Comparison of ENCODE assay signal across 1 cellular context in the genomic region with DNA sequence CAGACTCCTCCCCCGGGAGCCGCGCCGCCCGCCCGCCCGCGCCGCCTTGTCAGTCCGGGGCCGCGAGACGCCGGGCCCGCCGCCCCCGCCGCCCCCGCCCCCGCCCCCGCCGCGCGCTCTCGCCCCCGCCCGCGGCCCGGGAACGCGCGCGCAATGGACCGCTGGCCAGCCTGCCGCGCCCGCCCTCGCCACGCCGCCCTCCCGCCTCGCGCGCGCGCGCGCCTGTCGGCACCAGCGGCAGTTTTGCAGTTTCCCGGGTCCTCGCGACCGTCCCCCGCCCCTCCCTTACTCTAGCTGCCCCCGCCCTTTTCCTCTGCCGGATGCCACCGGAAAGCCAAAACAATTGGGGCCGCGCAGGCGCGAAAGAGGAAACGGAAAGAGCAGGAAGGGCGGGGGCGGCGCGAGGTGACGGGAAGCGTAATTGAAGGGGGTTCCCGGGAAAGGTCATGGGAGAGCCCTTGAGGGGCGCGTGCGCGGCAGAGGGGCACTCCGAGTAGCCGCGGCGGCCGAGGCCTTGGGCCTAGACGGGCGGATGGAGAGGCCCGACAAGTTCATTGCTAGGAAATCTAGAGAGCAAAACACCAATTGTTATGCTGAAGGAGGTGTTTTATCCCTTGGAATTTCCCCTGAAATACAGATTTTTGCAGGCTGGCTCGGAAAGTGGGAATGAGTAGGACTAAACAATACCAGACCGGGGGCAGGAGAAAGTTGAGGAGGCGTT.
TF ChIP-seq lines count a peak whose summit lies in the region.

No MANE protein-coding gene starts in this region.

TF ChIP-seq in HEK293, 187 proteins besides CTCF, POLR2A, EP300 and RAD21 (continued from another document):
- TF ChIP-seq, protein P1, sequence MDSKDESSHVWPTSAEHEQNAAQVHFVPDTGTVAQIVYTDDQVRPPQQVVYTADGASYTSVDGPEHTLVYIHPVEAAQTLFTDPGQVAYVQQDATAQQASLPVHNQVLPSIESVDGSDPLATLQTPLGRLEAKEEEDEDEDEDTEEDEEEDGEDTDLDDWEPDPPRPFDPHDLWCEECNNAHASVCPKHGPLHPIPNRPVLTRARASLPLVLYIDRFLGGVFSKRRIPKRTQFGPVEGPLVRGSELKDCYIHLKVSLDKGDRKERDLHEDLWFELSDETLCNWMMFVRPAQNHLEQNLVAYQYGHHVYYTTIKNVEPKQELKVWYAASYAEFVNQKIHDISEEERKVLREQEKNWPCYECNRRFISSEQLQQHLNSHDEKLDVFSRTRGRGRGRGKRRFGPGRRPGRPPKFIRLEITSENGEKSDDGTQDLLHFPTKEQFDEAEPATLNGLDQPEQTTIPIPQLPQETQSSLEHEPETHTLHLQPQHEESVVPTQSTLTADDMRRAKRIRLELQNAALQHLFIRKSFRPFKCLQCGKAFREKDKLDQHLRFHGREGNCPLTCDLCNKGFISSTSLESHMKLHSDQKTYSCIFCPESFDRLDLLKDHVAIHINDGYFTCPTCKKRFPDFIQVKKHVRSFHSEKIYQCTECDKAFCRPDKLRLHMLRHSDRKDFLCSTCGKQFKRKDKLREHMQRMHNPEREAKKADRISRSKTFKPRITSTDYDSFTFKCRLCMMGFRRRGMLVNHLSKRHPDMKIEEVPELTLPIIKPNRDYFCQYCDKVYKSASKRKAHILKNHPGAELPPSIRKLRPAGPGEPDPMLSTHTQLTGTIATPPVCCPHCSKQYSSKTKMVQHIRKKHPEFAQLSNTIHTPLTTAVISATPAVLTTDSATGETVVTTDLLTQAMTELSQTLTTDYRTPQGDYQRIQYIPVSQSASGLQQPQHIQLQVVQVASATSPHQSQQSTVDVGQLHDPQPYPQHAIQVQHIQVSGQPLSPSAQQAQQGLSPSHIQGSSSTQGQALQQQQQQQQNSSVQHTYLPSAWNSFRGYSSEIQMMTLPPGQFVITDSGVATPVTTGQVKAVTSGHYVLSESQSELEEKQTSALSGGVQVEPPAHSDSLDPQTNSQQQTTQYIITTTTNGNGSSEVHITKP (tag by site-specific recombination; IDR thresholded peaks at IDR 0.05): peak; percentile 84
- TF ChIP-seq, protein P2, sequence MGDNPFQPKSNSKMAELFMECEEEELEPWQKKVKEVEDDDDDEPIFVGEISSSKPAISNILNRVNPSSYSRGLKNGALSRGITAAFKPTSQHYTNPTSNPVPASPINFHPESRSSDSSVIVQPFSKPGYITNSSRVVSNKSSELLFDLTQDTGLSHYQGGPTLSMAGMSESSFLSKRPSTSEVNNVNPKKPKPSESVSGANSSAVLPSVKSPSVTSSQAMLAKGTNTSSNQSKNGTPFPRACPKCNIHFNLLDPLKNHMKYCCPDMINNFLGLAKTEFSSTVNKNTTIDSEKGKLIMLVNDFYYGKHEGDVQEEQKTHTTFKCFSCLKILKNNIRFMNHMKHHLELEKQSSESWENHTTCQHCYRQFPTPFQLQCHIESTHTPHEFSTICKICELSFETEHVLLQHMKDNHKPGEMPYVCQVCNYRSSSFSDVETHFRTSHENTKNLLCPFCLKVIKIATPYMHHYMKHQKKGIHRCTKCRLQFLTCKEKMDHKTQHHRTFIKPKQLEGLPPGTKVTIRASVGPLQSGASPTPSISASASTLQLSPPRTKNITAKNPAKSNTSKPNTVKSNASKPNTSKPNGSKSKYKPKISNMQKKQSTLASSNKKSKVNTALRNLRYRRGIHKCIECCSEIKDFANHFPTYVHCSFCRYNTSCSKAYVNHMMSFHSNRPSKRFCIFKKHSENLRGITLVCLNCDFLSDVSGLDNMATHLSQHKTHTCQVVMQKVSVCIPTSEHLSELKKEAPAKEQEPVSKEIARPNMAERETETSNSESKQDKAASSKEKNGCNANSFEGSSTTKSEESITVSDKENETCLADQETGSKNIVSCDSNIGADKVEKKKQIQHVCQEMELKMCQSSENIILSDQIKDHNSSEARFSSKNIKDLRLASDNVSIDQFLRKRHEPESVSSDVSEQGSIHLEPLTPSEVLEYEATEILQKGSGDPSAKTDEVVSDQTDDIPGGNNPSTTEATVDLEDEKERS (tag by site-specific recombination; IDR thresholded peaks at IDR 0.05): no peak
- TF ChIP-seq ZNF335 (tag by site-specific recombination; conservative IDR thresholded peaks at IDR 0.05) (peak; percentile 55), ZNF501 (tag by site-specific recombination; IDR thresholded peaks at IDR 0.05) (0 out of 2 replicates have a peak, but pooled peaks have one; percentile 35), ZFP69B (tag by site-specific recombination; IDR thresholded peaks at IDR 0.05) (peak; percentile 16; the same call in 1 of the 2 replicates), ZNF324 (tag by site-specific recombination; IDR thresholded peaks at IDR 0.05) (no peak), ZBTB20 (tag by site-specific recombination; IDR thresholded peaks at IDR 0.05) (peak; percentile 93), GLIS2 (tag by site-specific recombination; IDR thresholded peaks at IDR 0.05) (peak; percentile 86), ZNF341 (tag by site-specific recombination; IDR thresholded peaks at IDR 0.05; ENCODE audit: low read depth) (peak; percentile 95), ZNF561 (tag by site-specific recombination; IDR thresholded peaks at IDR 0.05; ENCODE audit: borderline replicate concordance) (0 out of 2 replicates have a peak, but pooled peaks have one; percentile 30), WT1 (tag by site-specific recombination; IDR thresholded peaks at IDR 0.05) (peak; percentile 31; the same call in 1 of the 2 replicates), EGR2 (tag by site-specific recombination; IDR thresholded peaks at IDR 0.05; ENCODE audit: low read depth) (peak; percentile 31; the same call in 1 of the 2 replicates), SP3 (tag by site-specific recombination; IDR thresholded peaks at IDR 0.05) (peak; percentile 57), ZNF677 (tag by site-specific recombination; IDR thresholded peaks at IDR 0.05) (no peak), SCRT2 (tag by site-specific recombination; IDR thresholded peaks at IDR 0.05) (no peak), MYNN (tag by site-specific recombination; IDR thresholded peaks at IDR 0.05; ENCODE audit: borderline replicate concordance) (no peak), ZNF544 (tag by site-specific recombination; IDR thresholded peaks at IDR 0.05) (no peak), KLF16 (tag by site-specific recombination; IDR thresholded peaks at IDR 0.05) (peak; percentile 48; the same call in 1 of the 2 replicates), GLI2 (tag by site-specific recombination; IDR thresholded peaks at IDR 0.05; ENCODE audit: borderline replicate concordance, low read depth) (no peak)
- TF ChIP-seq, protein P3, sequence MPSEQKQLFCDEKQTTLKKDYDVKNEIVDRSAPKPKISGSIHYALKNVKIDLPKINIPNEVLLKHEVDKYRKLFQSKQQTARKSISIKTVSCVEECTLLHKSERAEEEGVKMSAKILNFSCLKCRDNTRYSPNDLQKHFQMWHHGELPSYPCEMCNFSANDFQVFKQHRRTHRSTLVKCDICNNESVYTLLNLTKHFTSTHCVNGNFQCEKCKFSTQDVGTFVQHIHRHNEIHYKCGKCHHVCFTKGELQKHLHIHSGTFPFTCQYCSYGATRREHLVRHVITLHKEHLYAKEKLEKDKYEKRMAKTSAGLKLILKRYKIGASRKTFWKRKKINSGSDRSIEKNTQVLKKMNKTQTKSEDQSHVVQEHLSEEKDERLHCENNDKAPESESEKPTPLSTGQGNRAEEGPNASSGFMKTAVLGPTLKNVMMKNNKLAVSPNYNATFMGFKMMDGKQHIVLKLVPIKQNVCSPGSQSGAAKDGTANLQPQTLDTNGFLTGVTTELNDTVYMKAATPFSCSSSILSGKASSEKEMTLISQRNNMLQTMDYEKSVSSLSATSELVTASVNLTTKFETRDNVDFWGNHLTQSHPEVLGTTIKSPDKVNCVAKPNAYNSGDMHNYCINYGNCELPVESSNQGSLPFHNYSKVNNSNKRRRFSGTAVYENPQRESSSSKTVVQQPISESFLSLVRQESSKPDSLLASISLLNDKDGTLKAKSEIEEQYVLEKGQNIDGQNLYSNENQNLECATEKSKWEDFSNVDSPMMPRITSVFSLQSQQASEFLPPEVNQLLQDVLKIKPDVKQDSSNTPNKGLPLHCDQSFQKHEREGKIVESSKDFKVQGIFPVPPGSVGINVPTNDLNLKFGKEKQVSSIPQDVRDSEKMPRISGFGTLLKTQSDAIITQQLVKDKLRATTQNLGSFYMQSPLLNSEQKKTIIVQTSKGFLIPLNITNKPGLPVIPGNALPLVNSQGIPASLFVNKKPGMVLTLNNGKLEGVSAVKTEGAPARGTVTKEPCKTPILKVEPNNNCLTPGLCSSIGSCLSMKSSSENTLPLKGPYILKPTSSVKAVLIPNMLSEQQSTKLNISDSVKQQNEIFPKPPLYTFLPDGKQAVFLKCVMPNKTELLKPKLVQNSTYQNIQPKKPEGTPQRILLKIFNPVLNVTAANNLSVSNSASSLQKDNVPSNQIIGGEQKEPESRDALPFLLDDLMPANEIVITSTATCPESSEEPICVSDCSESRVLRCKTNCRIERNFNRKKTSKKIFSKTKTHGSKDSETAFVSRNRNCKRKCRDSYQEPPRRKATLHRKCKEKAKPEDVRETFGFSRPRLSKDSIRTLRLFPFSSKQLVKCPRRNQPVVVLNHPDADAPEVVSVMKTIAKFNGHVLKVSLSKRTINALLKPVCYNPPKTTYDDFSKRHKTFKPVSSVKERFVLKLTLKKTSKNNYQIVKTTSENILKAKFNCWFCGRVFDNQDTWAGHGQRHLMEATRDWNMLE (tag by site-specific recombination; conservative IDR thresholded peaks at IDR 0.05; ENCODE audit: low read depth): 0 out of 2 replicates have a peak, but pooled peaks have one; percentile 41
- TF ChIP-seq, protein P4, sequence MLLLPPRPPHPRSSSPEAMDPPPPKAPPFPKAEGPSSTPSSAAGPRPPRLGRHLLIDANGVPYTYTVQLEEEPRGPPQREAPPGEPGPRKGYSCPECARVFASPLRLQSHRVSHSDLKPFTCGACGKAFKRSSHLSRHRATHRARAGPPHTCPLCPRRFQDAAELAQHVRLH (tag by site-specific recombination; IDR thresholded peaks at IDR 0.05): peak; percentile 24; the same call in 1 of the 2 replicates
- TF ChIP-seq, protein P5, sequence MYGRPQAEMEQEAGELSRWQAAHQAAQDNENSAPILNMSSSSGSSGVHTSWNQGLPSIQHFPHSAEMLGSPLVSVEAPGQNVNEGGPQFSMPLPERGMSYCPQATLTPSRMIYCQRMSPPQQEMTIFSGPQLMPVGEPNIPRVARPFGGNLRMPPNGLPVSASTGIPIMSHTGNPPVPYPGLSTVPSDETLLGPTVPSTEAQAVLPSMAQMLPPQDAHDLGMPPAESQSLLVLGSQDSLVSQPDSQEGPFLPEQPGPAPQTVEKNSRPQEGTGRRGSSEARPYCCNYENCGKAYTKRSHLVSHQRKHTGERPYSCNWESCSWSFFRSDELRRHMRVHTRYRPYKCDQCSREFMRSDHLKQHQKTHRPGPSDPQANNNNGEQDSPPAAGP (tag by site-specific recombination; IDR thresholded peaks at IDR 0.05): peak; percentile 35; the same call in 1 of the 2 replicates
- TF ChIP-seq, protein P6, sequence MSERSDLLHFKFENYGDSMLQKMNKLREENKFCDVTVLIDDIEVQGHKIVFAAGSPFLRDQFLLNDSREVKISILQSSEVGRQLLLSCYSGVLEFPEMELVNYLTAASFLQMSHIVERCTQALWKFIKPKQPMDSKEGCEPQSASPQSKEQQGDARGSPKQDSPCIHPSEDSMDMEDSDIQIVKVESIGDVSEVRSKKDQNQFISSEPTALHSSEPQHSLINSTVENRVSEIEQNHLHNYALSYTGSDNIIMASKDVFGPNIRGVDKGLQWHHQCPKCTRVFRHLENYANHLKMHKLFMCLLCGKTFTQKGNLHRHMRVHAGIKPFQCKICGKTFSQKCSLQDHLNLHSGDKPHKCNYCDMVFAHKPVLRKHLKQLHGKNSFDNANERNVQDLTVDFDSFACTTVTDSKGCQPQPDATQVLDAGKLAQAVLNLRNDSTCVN (tag by site-specific recombination; optimal IDR thresholded peaks at IDR 0.05): peak; percentile 89
- TF ChIP-seq, protein P7, sequence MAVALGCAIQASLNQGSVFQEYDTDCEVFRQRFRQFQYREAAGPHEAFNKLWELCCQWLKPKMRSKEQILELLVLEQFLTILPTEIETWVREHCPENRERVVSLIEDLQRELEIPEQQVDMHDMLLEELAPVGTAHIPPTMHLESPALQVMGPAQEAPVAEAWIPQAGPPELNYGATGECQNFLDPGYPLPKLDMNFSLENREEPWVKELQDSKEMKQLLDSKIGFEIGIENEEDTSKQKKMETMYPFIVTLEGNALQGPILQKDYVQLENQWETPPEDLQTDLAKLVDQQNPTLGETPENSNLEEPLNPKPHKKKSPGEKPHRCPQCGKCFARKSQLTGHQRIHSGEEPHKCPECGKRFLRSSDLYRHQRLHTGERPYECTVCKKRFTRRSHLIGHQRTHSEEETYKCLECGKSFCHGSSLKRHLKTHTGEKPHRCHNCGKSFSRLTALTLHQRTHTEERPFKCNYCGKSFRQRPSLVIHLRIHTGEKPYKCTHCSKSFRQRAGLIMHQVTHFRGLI (tag by site-specific recombination; IDR thresholded peaks at IDR 0.05): 0 out of 2 replicates have a peak, but pooled peaks have one; percentile 24
- TF ChIP-seq, protein P8, sequence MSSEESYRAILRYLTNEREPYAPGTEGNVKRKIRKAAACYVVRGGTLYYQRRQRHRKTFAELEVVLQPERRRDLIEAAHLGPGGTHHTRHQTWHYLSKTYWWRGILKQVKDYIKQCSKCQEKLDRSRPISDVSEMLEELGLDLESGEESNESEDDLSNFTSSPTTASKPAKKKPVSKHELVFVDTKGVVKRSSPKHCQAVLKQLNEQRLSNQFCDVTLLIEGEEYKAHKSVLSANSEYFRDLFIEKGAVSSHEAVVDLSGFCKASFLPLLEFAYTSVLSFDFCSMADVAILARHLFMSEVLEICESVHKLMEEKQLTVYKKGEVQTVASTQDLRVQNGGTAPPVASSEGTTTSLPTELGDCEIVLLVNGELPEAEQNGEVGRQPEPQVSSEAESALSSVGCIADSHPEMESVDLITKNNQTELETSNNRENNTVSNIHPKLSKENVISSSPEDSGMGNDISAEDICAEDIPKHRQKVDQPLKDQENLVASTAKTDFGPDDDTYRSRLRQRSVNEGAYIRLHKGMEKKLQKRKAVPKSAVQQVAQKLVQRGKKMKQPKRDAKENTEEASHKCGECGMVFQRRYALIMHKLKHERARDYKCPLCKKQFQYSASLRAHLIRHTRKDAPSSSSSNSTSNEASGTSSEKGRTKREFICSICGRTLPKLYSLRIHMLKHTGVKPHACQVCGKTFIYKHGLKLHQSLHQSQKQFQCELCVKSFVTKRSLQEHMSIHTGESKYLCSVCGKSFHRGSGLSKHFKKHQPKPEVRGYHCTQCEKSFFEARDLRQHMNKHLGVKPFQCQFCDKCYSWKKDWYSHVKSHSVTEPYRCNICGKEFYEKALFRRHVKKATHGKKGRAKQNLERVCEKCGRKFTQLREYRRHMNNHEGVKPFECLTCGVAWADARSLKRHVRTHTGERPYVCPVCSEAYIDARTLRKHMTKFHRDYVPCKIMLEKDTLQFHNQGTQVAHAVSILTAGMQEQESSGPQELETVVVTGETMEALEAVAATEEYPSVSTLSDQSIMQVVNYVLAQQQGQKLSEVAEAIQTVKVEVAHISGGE (tag by site-specific recombination; conservative IDR thresholded peaks at IDR 0.05; ENCODE audit: low read depth): peak; percentile 46
TF ChIP-seq in HEK293: peak in this region for 33.
